In the genomic region with DNA sequence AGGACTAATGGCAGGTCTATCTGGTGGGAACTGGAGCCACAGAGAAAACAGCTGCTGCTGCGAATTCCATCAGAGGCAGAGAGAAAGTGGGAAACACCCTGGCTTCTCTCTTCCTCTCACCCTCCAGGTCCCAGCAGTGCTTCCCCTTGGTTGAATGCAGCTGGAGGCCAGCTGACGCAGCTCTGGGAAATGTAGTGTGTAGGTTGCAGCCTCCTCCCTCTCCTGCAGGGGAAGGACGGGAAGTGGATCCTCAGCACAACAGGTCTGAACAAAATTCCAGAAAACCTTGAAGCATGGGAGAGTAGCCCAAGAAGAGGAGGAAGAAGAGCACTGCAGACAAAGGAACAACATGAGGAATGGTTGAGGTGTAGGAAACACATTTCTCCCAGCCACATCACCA, we compare ENCODE assay signal across 16 cellular contexts.
"Had no signal": no experiment of that assay in that cellular context is flagged by ENCODE, and none has a peak within 500 bp of the region (broad histone marks: within the 10 kb centered on the region; RNA-seq: fewer than 3 reads in every experiment).

No MANE protein-coding gene starts in this region.

- H3K4me3 Mint-ChIP-seq: activated CD8-positive, alpha-beta T cell treated with anti-CD3 and anti-CD28 coated beads for 36 hours; activated naive CD8-positive, alpha-beta T cell treated with anti-CD3 and anti-CD28 coated beads, Interleukin-2, amount 10 ng/mL, durations not matched to agents 7 days and 5 days; activated T-cell treated with anti-CD3 and anti-CD28 coated beads, Interleukin-2, amount 50 U/mL, for 72 hours; neural crest cell; stimulated activated naive CD8-positive, alpha-beta T cell treated with anti-CD3 and anti-CD28 coated beads, Interleukin-15, amount 100 ng/mL, for 72 hours; T-helper 1 cell treated with Interleukin-12 subunit alpha and Interleukin-12 subunit beta and Interleukin-4 antibody, amounts not matched to agents 30 μg/mL and 1 μg/mL, for 36 hours; type B pancreatic cell had no signal

- H3K9me3 Mint-ChIP-seq: activated CD8-positive, alpha-beta T cell treated with anti-CD3 and anti-CD28 coated beads for 36 hours; activated naive CD8-positive, alpha-beta T cell treated with anti-CD3 and anti-CD28 coated beads, Interleukin-2, amount 10 ng/mL, durations not matched to agents 7 days and 5 days; activated T-cell treated with anti-CD3 and anti-CD28 coated beads, Interleukin-2, amount 50 U/mL, for 72 hours; neural crest cell; stimulated activated naive CD8-positive, alpha-beta T cell treated with anti-CD3 and anti-CD28 coated beads, Interleukin-15, amount 100 ng/mL, for 72 hours; T-helper 1 cell treated with Interleukin-12 subunit alpha and Interleukin-12 subunit beta and Interleukin-4 antibody, amounts not matched to agents 30 μg/mL and 1 μg/mL, for 36 hours; type B pancreatic cell had no signal

- H3K4me1 ChIP-seq: right lobe of liver had no signal

- H3K27ac ChIP-seq: brain microvascular endothelial cell, ovary, right lobe of liver had no signal

- H3K4me1 Mint-ChIP-seq: activated naive CD8-positive, alpha-beta T cell treated with anti-CD3 and anti-CD28 coated beads, Interleukin-2, amount 10 ng/mL, durations not matched to agents 7 days and 5 days; stimulated activated naive CD8-positive, alpha-beta T cell treated with anti-CD3 and anti-CD28 coated beads, Interleukin-15, amount 100 ng/mL, for 72 hours had no signal

- H3K36me3 ChIP-seq: brain microvascular endothelial cell, ovary, right lobe of liver had no signal

- DNase-seq: activated CD4-positive, alpha-beta T cell treated with anti-CD3 and anti-CD28 coated beads for 48 hours; activated CD8-positive, alpha-beta T cell treated with anti-CD3 and anti-CD28 coated beads for 36 hours; activated gamma-delta T cell; activated naive CD8-positive, alpha-beta T cell treated with anti-CD3 and anti-CD28 coated beads, Interleukin-2, amount 10 ng/mL, durations not matched to agents 7 days and 5 days; activated T-cell treated with anti-CD3 and anti-CD28 coated beads, Interleukin-2, amount 50 U/mL, for 72 hours; brain microvascular endothelial cell; cerebellar nuclear complex; effector memory CD4-positive, alpha-beta T cell; glutamatergic neuron; left cardiac atrium; ovary; right lobe of liver; stimulated activated naive CD8-positive, alpha-beta T cell treated with anti-CD3 and anti-CD28 coated beads, Interleukin-15, amount 100 ng/mL, for 72 hours had no signal

- H3K27me3 Mint-ChIP-seq: stimulated activated naive CD8-positive, alpha-beta T cell treated with anti-CD3 and anti-CD28 coated beads, Interleukin-15, amount 100 ng/mL, for 72 hours had no signal

- H3K4me3 ChIP-seq: ovary, right lobe of liver had no signal

- H3K36me3 Mint-ChIP-seq: activated naive CD8-positive, alpha-beta T cell treated with anti-CD3 and anti-CD28 coated beads, Interleukin-2, amount 10 ng/mL, durations not matched to agents 7 days and 5 days; type B pancreatic cell had no signal

- H3K27me3 ChIP-seq: brain microvascular endothelial cell, ovary, right lobe of liver had no signal

- H3K27ac Mint-ChIP-seq: activated CD8-positive, alpha-beta T cell treated with anti-CD3 and anti-CD28 coated beads for 36 hours; activated naive CD8-positive, alpha-beta T cell treated with anti-CD3 and anti-CD28 coated beads, Interleukin-2, amount 10 ng/mL, durations not matched to agents 7 days and 5 days; activated T-cell treated with anti-CD3 and anti-CD28 coated beads, Interleukin-2, amount 50 U/mL, for 72 hours; T-helper 1 cell treated with Interleukin-12 subunit alpha and Interleukin-12 subunit beta and Interleukin-4 antibody, amounts not matched to agents 30 μg/mL and 1 μg/mL, for 36 hours; type B pancreatic cell had no signal

- H3K9me3 ChIP-seq: ovary, right lobe of liver had no signal
